8 cellular contexts compared by ENCODE assay signal in the genomic region with DNA sequence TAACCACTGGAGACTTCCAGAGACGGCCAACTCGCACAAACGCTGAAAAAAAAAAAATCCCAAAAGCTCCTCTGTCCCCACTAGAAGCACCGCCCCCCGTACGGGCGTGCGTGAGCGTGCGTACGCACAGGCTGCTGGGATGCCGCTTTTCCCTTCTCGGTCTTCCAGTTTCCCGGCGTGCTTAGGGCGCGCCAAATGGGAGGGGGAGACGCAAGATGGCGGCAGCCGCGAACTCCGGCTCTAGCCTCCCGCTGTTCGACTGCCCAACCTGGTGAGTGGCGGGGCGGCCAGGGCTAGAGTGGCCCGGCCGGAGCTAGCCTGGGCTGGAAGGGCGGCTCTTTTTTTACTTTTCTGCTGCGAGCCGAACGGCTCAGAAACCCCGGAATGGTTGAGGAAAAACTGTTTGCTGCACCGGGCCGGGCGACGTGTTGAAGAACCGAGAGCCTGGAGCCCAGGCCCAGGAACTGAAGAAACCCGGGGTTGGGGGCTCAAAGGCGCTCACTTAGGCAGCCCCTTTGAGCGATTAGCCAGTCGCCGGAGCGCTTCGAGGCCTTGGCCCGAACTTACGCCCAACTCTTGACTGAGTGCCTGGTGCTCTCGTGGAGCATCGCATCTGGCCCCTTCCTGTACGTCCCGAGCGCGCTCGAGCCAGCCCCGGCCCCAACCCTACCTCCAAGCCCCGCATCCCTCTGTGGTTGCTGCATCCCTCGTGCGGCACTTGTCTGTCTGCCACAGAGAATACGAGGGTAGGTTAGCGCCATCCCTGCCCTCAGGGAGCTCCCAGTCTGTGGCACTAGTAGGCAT. TPM values are rescaled to one million over a fixed set of nuclear protein-coding genes. Genes with fewer than 3 reads are reported as not detected.
DNase-seq lines count a peak whose midpoint lies in the region; ATAC-seq and TF ChIP-seq lines count a peak whose summit lies in the region.

A gene (plus strand): TSS at position 162 of the 804 bp plus-strand sequence. CDS start 54 bp downstream, at position 216.

- H3K4me3 ChIP-seq in BLaER1: peak within 1 kb of the TSS; percentile 80
- H3K4me3 ChIP-seq in dorsolateral prefrontal cortex: peak within 1 kb of the TSS; percentile 68 to 100 (median 94)
- peak within 1 kb of the TSS; percentile 87 to 94 (median 94) for H3K4me3 ChIP-seq in right lobe of liver

- H3K27me3 ChIP-seq in BLaER1 (no peaks in the 10 kb centered on the region), dorsolateral prefrontal cortex (no peaks in the 10 kb centered on the region), right lobe of liver (no peaks in the 10 kb centered on the region)

- ATAC-seq in GM19328 (IDR thresholded peaks at IDR 0.05; ENCODE audit: unreplicated experiment): peak; percentile 87
- peak; percentile 90 for ATAC-seq in HG03521 (IDR thresholded peaks at IDR 0.05; ENCODE audit: unreplicated experiment)
- ATAC-seq in right lobe of liver: peak; percentile 99 to 100 (median 100)

- no peaks in the 10 kb centered on the region for H3K9me3 ChIP-seq in BLaER1
- H3K9me3 ChIP-seq in right lobe of liver: no peaks in the 10 kb centered on the region

- peaks cover 22% of the 10 kb centered on the region for H3K4me1 ChIP-seq in BLaER1
- H3K4me1 ChIP-seq in right lobe of liver: peaks cover 0 to 11% (median 4%) of the 10 kb centered on the region in 4 donors

- H3K27ac ChIP-seq in BLaER1 (peak within 1 kb of the TSS; percentile 93), dorsolateral prefrontal cortex (peak within 1 kb of the TSS; percentile 60 to 98 (median 94)), right lobe of liver (peak within 1 kb of the TSS; percentile 76 to 90 (median 83))

- WGBS in right lobe of liver (ENCODE audit: insufficient coverage, low coverage, low lambda C conversion rate, missing lambda C conversion rate): under 1% methylated on average over 37 of the region's 60 CpGs

- peaks cover 48% of the 10 kb centered on the region for H4K20me1 ChIP-seq in BLaER1

- intact Hi-C loops in dorsolateral prefrontal cortex (cut with DNase I): loop anchor here (1.0 to 2.0 kb wide), 3 partner anchors 58 to 158 kb away; a partner anchor contains a TSS
- intact Hi-C loops in right lobe of liver (cut with DNase I): no loop called here

- H3K36me3 ChIP-seq in BLaER1: peaks cover 37% of the 10 kb centered on the region
- peaks cover 0 to 17% (median 0%) of the 10 kb centered on the region in 4 donors for H3K36me3 ChIP-seq in right lobe of liver

- peak within 1 kb of the TSS; percentile 91 for H3K4me2 ChIP-seq in BLaER1

- TF ChIP-seq CTCF in dorsolateral prefrontal cortex (IDR thresholded peaks at IDR 0.05 in 54 of 56, conservative IDR thresholded peaks at IDR 0.05 in 2 of 56; ENCODE audit: low read depth in 1 of 56, partially characterized antibody in 56 of 56) (peak in 43 of 56 donors; percentile 5 to 67 (median 35)), right lobe of liver (IDR thresholded peaks at IDR 0.05) (no peak)

- peak; percentile 71 for TF ChIP-seq POLR2A in right lobe of liver (IDR thresholded peaks at IDR 0.05)

- H3K9ac ChIP-seq in BLaER1: peak within 1 kb of the TSS; percentile 96

- DNase-seq in NCI-H748 treated with DMSO at 0.1 percent for 48 hours (lab: John Stamatoyannopoulos, UW) (peak; percentile 76), dorsolateral prefrontal cortex (peak; percentile 87 to 96 (median 94)), right lobe of liver (peak; percentile 94 to 96 (median 96))
- peak; percentile 90 to 94 for DNase-seq in activated CD4-positive, alpha-beta T cell treated with anti-CD3 and anti-CD28 coated beads, Interleukin-2, amount 50 U/mL, for 48 hours
- peak; percentile 83 to 92 for DNase-seq in stimulated activated CD4-positive, alpha-beta T cell treated with anti-CD3 and anti-CD28 coated beads, Interleukin-4, amount 100 ng/mL, for 4 hours

RNA-seq across cellular contexts. Expression of the gene that starts here (rescaled TPM):
- 10 to 100 TPM; 26.5 to 47.0 (median 34.4) TPM for total RNA-seq in dorsolateral prefrontal cortex
- total RNA-seq in right lobe of liver: 10 to 100 TPM; 12.4 to 18.6 (median 13.0) TPM

Comparison
In these comparisons a context has a peak if more than half of its experiments do, and no peak if none do; other contexts are left out.
1. Peak in every context shown above with its lines: DNase-seq, ATAC-seq, H3K4me3 ChIP-seq and H3K27ac ChIP-seq.
2. CTCF ChIP-seq: peak in dorsolateral prefrontal cortex (43 of 56); none in right lobe of liver (0 of 4).
3. intact Hi-C loops: an anchor here in dorsolateral prefrontal cortex (1.0 to 2.0 kb wide); none called in right lobe of liver.